ENCODE assay signal across 18 cellular contexts in genomic region chr1:38283736-38284470, GRCh38.
"Had no signal": no experiment of that assay in that cellular context is flagged by ENCODE, and none has a peak within 500 bp of the region (broad histone marks: within the 10 kb centered on the region; RNA-seq: fewer than 3 reads in every experiment).

No MANE protein-coding gene starts in this region.

- H3K79me2 ChIP-seq: parathyroid adenoma had no signal

- H3K9ac ChIP-seq: parathyroid adenoma had no signal

- H3K36me3 ChIP-seq: cardiac muscle cell, left lung, spleen had no signal

- H3K4me1 ChIP-seq: left lung, parathyroid adenoma had no signal

- H3K27ac ChIP-seq: cardiac muscle cell, dorsolateral prefrontal cortex, left lung, parathyroid adenoma, spleen, VCaP had no signal

- FAIRE-seq: endometrium, frontal cortex, kidney had no signal

- H3K4me1 Mint-ChIP-seq: activated naive CD8-positive, alpha-beta T cell treated with anti-CD3 and anti-CD28 coated beads for 36 hours; activated T-helper 17 cell treated with anti-CD3 and anti-CD28 coated beads, Interleukin-2, amount 50 U/mL, for 72 hours; memory B cell had no signal

- ATAC-seq: activated T-helper 17 cell treated with anti-CD3 and anti-CD28 coated beads, Interleukin-2, amount 50 U/mL, for 72 hours; left lung had no signal

- H3K36me3 Mint-ChIP-seq: activated naive CD8-positive, alpha-beta T cell treated with anti-CD3 and anti-CD28 coated beads for 36 hours; memory B cell had no signal

- H3K27me3 ChIP-seq: cardiac muscle cell had no signal

- H3K4me3 Mint-ChIP-seq: activated naive CD8-positive, alpha-beta T cell treated with anti-CD3 and anti-CD28 coated beads for 36 hours; activated T-helper 17 cell treated with anti-CD3 and anti-CD28 coated beads, Interleukin-2, amount 50 U/mL, for 72 hours; memory B cell had no signal

- H2AFZ ChIP-seq: parathyroid adenoma had no signal

- H3K4me3 ChIP-seq: cardiac muscle cell, dorsolateral prefrontal cortex, left lung, spleen had no signal

- DNase-seq: activated CD4-positive, alpha-beta T cell treated with anti-CD3 and anti-CD28 coated beads, Interleukin-2, amount 50 U/mL, for 4 hours; activated naive CD4-positive, alpha-beta T cell; activated naive CD8-positive, alpha-beta T cell treated with anti-CD3 and anti-CD28 coated beads for 36 hours; amniotic stem cell; dorsolateral prefrontal cortex; erythroblast; kidney; left lung; stimulated activated naive CD4-positive, alpha-beta T cell; T-helper 2 cell had no signal

- H3K27ac Mint-ChIP-seq: activated naive CD8-positive, alpha-beta T cell treated with anti-CD3 and anti-CD28 coated beads for 36 hours; activated T-helper 17 cell treated with anti-CD3 and anti-CD28 coated beads, Interleukin-2, amount 50 U/mL, for 72 hours; memory B cell had no signal
